Comparison of ENCODE assay signal across 11 cellular contexts in the genomic region with DNA sequence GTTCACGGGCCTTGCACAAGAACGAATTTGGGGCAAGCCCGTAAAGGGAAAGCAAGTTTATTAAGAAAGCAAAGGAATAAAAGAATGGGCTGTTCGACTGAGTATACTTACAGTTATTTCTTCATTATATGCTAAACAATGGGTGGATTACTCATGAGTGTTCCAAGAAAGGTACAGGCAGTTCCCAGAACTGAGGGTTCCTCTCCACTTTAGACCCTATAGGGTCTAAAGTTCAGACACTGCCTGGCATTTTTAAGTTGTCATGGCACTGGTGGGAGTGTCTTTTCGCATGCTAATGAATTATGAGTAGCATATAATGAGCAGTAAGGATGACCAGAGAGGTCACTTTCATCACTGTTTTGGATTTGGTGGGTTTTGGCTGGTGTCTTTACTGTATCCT. TPM values are rescaled to one million over a fixed set of nuclear protein-coding genes. Genes with fewer than 3 reads are reported as not detected.
"Had no signal": no experiment of that assay in that cellular context is flagged by ENCODE, and none has a peak within 500 bp of the region (broad histone marks: within the 10 kb centered on the region; RNA-seq: fewer than 3 reads in every experiment).

No MANE protein-coding gene starts in this region.

RNA-seq across cellular contexts. Expression of gene CTAGE4, which starts 22.0 kb away (rescaled TPM):
- total RNA-seq: myocyte, skeletal muscle tissue had no signal

RNA-seq across cellular contexts. Expression of gene OR2A42, which starts 34.1 kb away (rescaled TPM):
- total RNA-seq: left colon; left lung; liver; myocyte; natural killer cell treated with Interleukin-12 subunit alpha and Interleukin-12 subunit beta and Interleukin-15 and Interleukin-18, amount 100 ng/mL, for 72 hours; progenitor cell of endocrine pancreas; right lobe of liver; temporal lobe; tibial nerve; vagina had no signal

RNA-seq across cellular contexts. Expression of gene OR2A7, which starts 59.3 kb away (rescaled TPM):
- total RNA-seq: myocyte; natural killer cell treated with Interleukin-12 subunit alpha and Interleukin-12 subunit beta and Interleukin-15 and Interleukin-18, amount 100 ng/mL, for 72 hours; skeletal muscle tissue had no signal
